ENCODE assay signal across 19 cellular contexts in the genomic region with DNA sequence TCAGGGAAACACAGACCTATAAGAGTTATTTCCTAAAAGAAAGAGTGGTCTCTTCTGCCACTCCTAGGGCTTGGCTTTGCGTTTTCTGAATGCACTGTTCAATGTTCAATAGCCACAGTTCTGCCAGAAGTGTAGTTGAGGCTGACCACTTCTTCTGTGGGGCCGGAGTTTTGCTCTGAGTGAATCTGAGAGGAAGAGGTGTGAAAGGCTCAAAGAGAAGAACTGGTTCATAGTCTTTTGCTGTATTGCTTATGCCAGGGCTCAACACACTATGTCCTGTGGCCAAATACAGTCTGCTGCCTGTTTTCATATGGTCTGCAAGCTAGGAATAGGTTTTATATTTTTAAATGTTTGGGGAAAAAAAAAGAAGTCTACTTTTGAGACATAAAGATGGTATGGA.
DNase-seq lines count a peak whose midpoint lies in the region; ATAC-seq lines count a peak whose summit lies in the region.
"Had no signal": no experiment of that assay in that cellular context is flagged by ENCODE, and none has a peak within 500 bp of the region (broad histone marks: within the 10 kb centered on the region; RNA-seq: fewer than 3 reads in every experiment).

No MANE protein-coding gene starts in this region.

- peak; percentile 57 for ATAC-seq in GM18498 (IDR thresholded peaks at IDR 0.05; ENCODE audit: unreplicated experiment)
- peak; percentile 61 for ATAC-seq in GM19351 (IDR thresholded peaks at IDR 0.05; ENCODE audit: unreplicated experiment)
- ATAC-seq in HG02798 (IDR thresholded peaks at IDR 0.05; ENCODE audit: poor library complexity, unreplicated experiment), result peak; percentile 65
- ATAC-seq in HG03520 (IDR thresholded peaks at IDR 0.05; ENCODE audit: unreplicated experiment), result peak; percentile 48
- no peak for ATAC-seq in GM19395 (IDR thresholded peaks at IDR 0.05; ENCODE audit: unreplicated experiment)
- no peak for ATAC-seq in Right ventricle myocardium inferior
- ATAC-seq: CD8-positive, alpha-beta T cell; PC-3 had no signal

- DNase-seq in NOMO-1 treated with dmso at 0.1 percent for 144 hours (lab: John Stamatoyannopoulos, UW; ENCODE audit: unreplicated experiment) (no peak), Right ventricle myocardium inferior (ENCODE audit: missing footprints) (no peak)
- no peak for DNase-seq in stimulated activated naive CD4-positive, alpha-beta T cell treated with Interleukin-2 at 50 U/mL for 16 hours (lab: John Stamatoyannopoulos, UW)
- DNase-seq: Calu3; CD8-positive, alpha-beta T cell; HFFc6; MM.1S; NCI-H1092; NCI-H1436 treated with DMSO at 0.1 percent for 48 hours; NCI-H2029; NCI-H345; NCI-H524 treated with DMSO at 0.1 percent for 48 hours; PC-3; SJCRH30 had no signal

- intact Hi-C loops in Right ventricle myocardium inferior (cut with DNase I), result no loop called here

Comparison
In these comparisons a context has a peak if more than half of its experiments do, and no peak if none do; other contexts are left out.
1. ATAC-seq: peak in GM18498 (single experiment), GM19351 (single experiment), HG02798 (single experiment) and HG03520 (single experiment); none in GM19395 (single experiment) and Right ventricle myocardium inferior (single experiment).